21 cellular contexts compared by ENCODE assay signal in genomic region chr6:15882915-15883314, GRCh38.
DNase-seq lines count a peak whose midpoint lies in the region; ATAC-seq and TF ChIP-seq lines count a peak whose summit lies in the region.
"Had no signal": no experiment of that assay in that cellular context is flagged by ENCODE, and none has a peak within 500 bp of the region (broad histone marks: within the 10 kb centered on the region; RNA-seq: fewer than 3 reads in every experiment).

No MANE protein-coding gene starts in this region.

- H3K79me1 ChIP-seq in neuronal stem cell (ENCODE audit: low read depth, low read length): no peaks in the 10 kb centered on the region

- H3K27me3 ChIP-seq in mammary epithelial cell (ENCODE audit: insufficient read depth, low read length) (no peaks in the 10 kb centered on the region), breast epithelium (no peaks in the 10 kb centered on the region), neuronal stem cell (ENCODE audit: control insufficient read depth in 3 of 3, insufficient read depth in 3 of 3, low read depth in 1 of 3, low read length in 3 of 3) (no peaks in the 10 kb centered on the region)

- DNase-seq in mammary epithelial cell: no peak
- no peak for DNase-seq in breast epithelium (ENCODE audit: low spot score in 2 of 2)
- peak; percentile 33 for DNase-seq in dermis blood vessel endothelial cell
- DNase-seq in neuronal stem cell (ENCODE audit: low spot score): no peak
- no peak for DNase-seq in activated effector memory CD4-positive, alpha-beta T cell treated with anti-CD3 and anti-CD28 coated beads, Interleukin-2, amount 50 U/mL, for 16 hours
- DNase-seq in effector CD8-positive, alpha-beta T cell (lab: John Stamatoyannopoulos, UW): no peak
- DNase-seq: 8988T; ACHN; CD4-positive, alpha-beta T cell; GOT3; Karpas-422; NCI-H1105; NCI-H146; NCI-H2029; NCI-H69; SHP77 treated with DMSO at 0.1 percent for 48 hours had no signal

- peaks cover 9% of the 10 kb centered on the region for H3K4me1 ChIP-seq in mammary epithelial cell (ENCODE audit: insufficient read depth, low read length)
- H3K4me1 ChIP-seq in breast epithelium: no peaks in the 10 kb centered on the region
- no peaks in the 10 kb centered on the region for H3K4me1 ChIP-seq in neuronal stem cell (ENCODE audit: control insufficient read depth in 2 of 2, insufficient read depth in 1 of 2, low read depth in 1 of 2, low read length in 2 of 2)

- TF ChIP-seq POLR2A in breast epithelium (IDR thresholded peaks at IDR 0.05): no peak

- H3K18ac ChIP-seq in neuronal stem cell (ENCODE audit: low read length): no peak overlapping the region

- intact Hi-C loops in mammary epithelial cell (cut with micrococcal nuclease): no loop called here
- intact Hi-C loops in breast epithelium (cut with DNase I; ENCODE audit: low total_unique reads): no loop called here

- no peak overlapping the region for H4K8ac ChIP-seq in neuronal stem cell (ENCODE audit: low read depth, low read length)

- 50% methylated on average over 5 of the region's 6 CpGs for WGBS in mammary epithelial cell (ENCODE audit: low coverage, missing lambda C conversion rate)
- no CpG with 5 or more reads among the region's 6 CpGs for WGBS in neuronal stem cell (ENCODE audit: extremely low coverage in 2 of 2, insufficient read length in 2 of 2, insufficient replicate concordance in 1 of 2), 2 donors

- dilution Hi-C loops in mammary epithelial cell (cut with HindIII; ENCODE audit: low sequenced_read_pairs): no loop called here

- H3K4me3 ChIP-seq in mammary epithelial cell (replicated peaks in 1 of 3; ENCODE audit: insufficient read depth in 1 of 3, low read depth in 2 of 3, low read length in 3 of 3): no peak overlapping the region
- H3K4me3 ChIP-seq in breast epithelium: no peak overlapping the region
- H3K4me3 ChIP-seq in neuronal stem cell (ENCODE audit: low read length in 2 of 2): no peak overlapping the region
- H3K4me3 ChIP-seq: SK-N-MC had no signal

- no peak overlapping the region for H2AK5ac ChIP-seq in neuronal stem cell (ENCODE audit: low read depth, low read length)

- H3K36me3 ChIP-seq in mammary epithelial cell (ENCODE audit: insufficient read depth, low read length): no peaks in the 10 kb centered on the region
- H3K36me3 ChIP-seq in breast epithelium: no peaks in the 10 kb centered on the region
- H3K36me3 ChIP-seq in neuronal stem cell (replicated peaks in 1 of 2; ENCODE audit: control insufficient read depth in 2 of 2, insufficient read depth in 2 of 2, low read length in 2 of 2): no peaks in the 10 kb centered on the region

- no peaks in the 10 kb centered on the region for H3K79me2 ChIP-seq in mammary epithelial cell (ENCODE audit: insufficient read depth, low read length)

- H3K27ac ChIP-seq in mammary epithelial cell (ENCODE audit: insufficient read depth, low read depth, low read length): no peak overlapping the region
- no peak overlapping the region for H3K27ac ChIP-seq in breast epithelium
- H3K27ac ChIP-seq in neuronal stem cell (replicated peaks; ENCODE audit: low read length): no peak overlapping the region
- H3K27ac ChIP-seq: RWPE1, SK-N-MC had no signal

- H3K9ac ChIP-seq in mammary epithelial cell (ENCODE audit: insufficient read depth, low read length): no peak overlapping the region
- no peak overlapping the region for H3K9ac ChIP-seq in neuronal stem cell (ENCODE audit: low read depth, low read length, poor library complexity)

- H2BK12ac ChIP-seq in neuronal stem cell (ENCODE audit: low read length): no peak overlapping the region

- ATAC-seq in GM21723 (IDR thresholded peaks at IDR 0.05; ENCODE audit: unreplicated experiment): no peak
- ATAC-seq in HG03135 (IDR thresholded peaks at IDR 0.05; ENCODE audit: unreplicated experiment): no peak
- ATAC-seq: HCT116 had no signal

- TF ChIP-seq CTCF in mammary epithelial cell (conservative IDR thresholded peaks at IDR 0.05 in 1 of 2, IDR thresholded peaks at IDR 0.05 in 1 of 2; ENCODE audit: extremely low read depth in 1 of 2, insufficient read depth in 1 of 2, low read depth in 1 of 2, low read length in 2 of 2): no peak
- TF ChIP-seq CTCF in breast epithelium (IDR thresholded peaks at IDR 0.05): no peak

- H2AFZ ChIP-seq in mammary epithelial cell (ENCODE audit: low read depth, low read length): peak overlapping the region; percentile 11
- no peak overlapping the region for H2AFZ ChIP-seq in neuronal stem cell (ENCODE audit: low read length)

- in situ Hi-C loops in mammary epithelial cell (cut with MboI; ENCODE audit: low sequenced_read_pairs in 2 of 2): no loop called here

- no peak overlapping the region for H2BK120ac ChIP-seq in neuronal stem cell (ENCODE audit: low read depth, low read length)

- no TSS peak for BruUV-seq in mammary epithelial cell (replicated peaks; lab: Mats Ljungman, UMichigan)

- H4K91ac ChIP-seq in neuronal stem cell (ENCODE audit: low read depth, low read length, poor library complexity): no peak overlapping the region

- H3K23ac ChIP-seq in neuronal stem cell (ENCODE audit: low read depth, low read length, poor library complexity): no peak overlapping the region

- H3K4me2 ChIP-seq in mammary epithelial cell (ENCODE audit: insufficient read depth, low read depth, low read length) (no peak overlapping the region), neuronal stem cell (ENCODE audit: insufficient read depth, low read length, poor library complexity, severe bottlenecking) (no peak overlapping the region)

- H2BK15ac ChIP-seq in neuronal stem cell (ENCODE audit: low read length): no peak overlapping the region

- no peak overlapping the region for H3K4ac ChIP-seq in neuronal stem cell (ENCODE audit: low read length)

- H3K14ac ChIP-seq in neuronal stem cell (ENCODE audit: low read length): peak overlapping the region; percentile 40

- no peak overlapping the region for H2BK5ac ChIP-seq in neuronal stem cell (ENCODE audit: low read length)

- no peaks in the 10 kb centered on the region for H3K9me3 ChIP-seq in mammary epithelial cell (replicated peaks; ENCODE audit: insufficient read depth, low read length)
- no peaks in the 10 kb centered on the region for H3K9me3 ChIP-seq in breast epithelium
- peaks cover 0 to 2% of the 10 kb centered on the region in 2 donors for H3K9me3 ChIP-seq in neuronal stem cell (replicated peaks in 1 of 2; ENCODE audit: control insufficient read depth in 2 of 2, insufficient read depth in 1 of 2, low read depth in 1 of 2, low read length in 2 of 2)

- H4K20me1 ChIP-seq in mammary epithelial cell (ENCODE audit: insufficient read depth, low read length): no peaks in the 10 kb centered on the region

- CTCF ChIA-PET in mammary epithelial cell (lab: Charles Lee; ENCODE audit: low non-redundant PET): interaction anchor here (0.6 kb wide), 1 partner anchor 284 kb away, joined by 6 read pairs; no protein-coding TSS in a partner anchor
